In the genomic region with DNA sequence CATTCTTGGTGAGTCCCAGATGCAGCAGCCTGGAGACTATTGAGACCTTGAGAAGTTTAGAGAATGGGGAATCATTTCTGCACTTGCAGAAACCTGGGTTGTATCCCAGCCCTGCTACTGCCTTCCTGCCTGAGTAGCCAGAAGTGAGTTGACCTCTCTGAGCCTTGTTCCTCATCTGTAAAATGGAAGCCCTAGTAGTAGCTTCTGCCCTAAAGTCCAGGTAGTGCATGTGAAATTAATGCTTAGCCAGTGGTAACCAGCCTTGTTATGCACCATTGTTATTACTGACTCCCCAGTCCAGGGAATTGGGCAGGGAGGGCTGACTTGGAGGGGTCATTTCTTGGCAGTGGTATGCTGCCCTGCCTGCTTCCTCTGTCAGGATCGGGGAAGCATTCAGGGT, we compare ENCODE assay signal across 16 cellular contexts.
"Had no signal": no experiment of that assay in that cellular context is flagged by ENCODE, and none has a peak within 500 bp of the region (broad histone marks: within the 10 kb centered on the region; RNA-seq: fewer than 3 reads in every experiment).

No MANE protein-coding gene starts in this region.

- H3K27ac ChIP-seq: cardiac muscle cell, foreskin keratinocyte, lower lobe of right lung, tibial artery, VCaP had no signal

- H3K4me3 ChIP-seq: cardiac muscle cell, lower lobe of right lung, tibial artery had no signal

- H3K27ac Mint-ChIP-seq: activated naive CD4-positive, alpha-beta T cell treated with anti-CD3 and anti-CD28 coated beads, Interleukin-2, amount 50 U/mL, for 72 hours; mesothelial cell of epicardium; natural killer cell treated with Interleukin-12 subunit alpha and Interleukin-12 subunit beta and Interleukin-15 and Interleukin-18, amount 100 ng/mL, for 72 hours had no signal

- H3K9me3 ChIP-seq: lower lobe of right lung, tibial artery had no signal

- H3K27me3 Mint-ChIP-seq: natural killer cell treated with Interleukin-12 subunit alpha and Interleukin-12 subunit beta and Interleukin-15 and Interleukin-18, amount 100 ng/mL, for 72 hours had no signal

- H3K9me3 Mint-ChIP-seq: activated naive CD4-positive, alpha-beta T cell treated with anti-CD3 and anti-CD28 coated beads, Interleukin-2, amount 50 U/mL, for 72 hours; mesothelial cell of epicardium; natural killer cell treated with Interleukin-12 subunit alpha and Interleukin-12 subunit beta and Interleukin-15 and Interleukin-18, amount 100 ng/mL, for 72 hours had no signal

- H3K4me1 ChIP-seq: foreskin keratinocyte had no signal

- H3K36me3 ChIP-seq: cardiac muscle cell, lower lobe of right lung had no signal

- H3K4me3 Mint-ChIP-seq: mesothelial cell of epicardium; natural killer cell treated with Interleukin-12 subunit alpha and Interleukin-12 subunit beta and Interleukin-15 and Interleukin-18, amount 100 ng/mL, for 72 hours had no signal

- H3K27me3 ChIP-seq: cardiac muscle cell, foreskin keratinocyte, tibial artery had no signal

- DNase-seq: activated CD4-positive, alpha-beta T cell treated with anti-CD3 and anti-CD28 coated beads for 1 hour; activated gamma-delta T cell; dermis blood vessel endothelial cell; effector memory CD4-positive, alpha-beta T cell; foreskin keratinocyte; lower lobe of right lung; posterior cingulate gyrus; stimulated activated naive CD8-positive, alpha-beta T cell treated with anti-CD3 and anti-CD28 coated beads, Interleukin-15, Interleukin-2, amounts not matched to agents 100 U/mL and 50 U/mL, for 24 hours; substantia nigra; T-helper 2 cell; tibial artery had no signal

- ATAC-seq: activated naive CD4-positive, alpha-beta T cell treated with anti-CD3 and anti-CD28 coated beads, Interleukin-2, amount 50 U/mL, for 72 hours; foreskin keratinocyte; lower lobe of right lung; natural killer cell treated with Interleukin-12 subunit alpha and Interleukin-12 subunit beta and Interleukin-15 and Interleukin-18, amount 100 ng/mL, for 72 hours; stimulated activated naive CD8-positive, alpha-beta T cell treated with anti-CD3 and anti-CD28 coated beads, Interleukin-15, Interleukin-2, amounts not matched to agents 100 U/mL and 50 U/mL, for 24 hours had no signal

- H3K36me3 Mint-ChIP-seq: natural killer cell treated with Interleukin-12 subunit alpha and Interleukin-12 subunit beta and Interleukin-15 and Interleukin-18, amount 100 ng/mL, for 72 hours had no signal
